8 cellular contexts compared by ENCODE assay signal in genomic region chrX:19840899-19841648, GRCh38. TPM values are rescaled to one million over a fixed set of nuclear protein-coding genes. Genes with fewer than 3 reads are reported as not detected.
DNase-seq lines count a peak whose midpoint lies in the region; ATAC-seq and TF ChIP-seq lines count a peak whose summit lies in the region.

No MANE protein-coding gene starts in this region.

- intact Hi-C loops in activated CD4-positive, alpha-beta T cell treated with anti-CD3 and anti-CD28 coated beads, Interleukin-2, amount 10 ng/mL, durations not matched to agents 24 days and 14 days (cut with micrococcal nuclease) = loop anchor here (1.0 to 5.0 kb wide), 5 partner anchors 43 to 159 kb away; no protein-coding TSS in a partner anchor
- intact Hi-C loops in naive thymus-derived CD4-positive, alpha-beta T cell (cut with micrococcal nuclease) = loop anchor here (1.0 to 5.0 kb wide), 9 partner anchors 7 to 94 kb away; partner anchors contain the start of gene SH3KBP1 (in 1 of the 2)
- intact Hi-C loops in uterus (cut with DNase I; ENCODE audit: low total_unique reads) = no loop called here

- H3K27ac ChIP-seq in naive thymus-derived CD4-positive, alpha-beta T cell (ENCODE audit: low read depth, low read length) = peak overlapping the region; percentile 32
- no peak overlapping the region for H3K27ac ChIP-seq in uterus

- no peaks in the 10 kb centered on the region for H3K27me3 Mint-ChIP-seq in activated CD4-positive, alpha-beta T cell treated with anti-CD3 and anti-CD28 coated beads, Interleukin-2, amount 10 ng/mL, durations not matched to agents 24 days and 14 days
- H3K27me3 Mint-ChIP-seq in naive thymus-derived CD4-positive, alpha-beta T cell = no peaks in the 10 kb centered on the region

- no peak for TF ChIP-seq CTCF in uterus (IDR thresholded peaks at IDR 0.05)

- CTCF ChIA-PET in naive thymus-derived CD4-positive, alpha-beta T cell (lab: Charles Lee) = interaction anchor here (1.6 kb wide), 1 partner anchor 102 kb away, joined by 4 read pairs; no protein-coding TSS in a partner anchor

- H3K36me3 ChIP-seq in naive thymus-derived CD4-positive, alpha-beta T cell (ENCODE audit: control insufficient read depth in 2 of 3, insufficient read depth in 3 of 3, low read length in 3 of 3) = no peaks in the 10 kb centered on the region
- H3K36me3 ChIP-seq in uterus = no peaks in the 10 kb centered on the region

- peaks cover 42% of the 10 kb centered on the region for H3K4me1 Mint-ChIP-seq in activated CD4-positive, alpha-beta T cell treated with anti-CD3 and anti-CD28 coated beads, Interleukin-2, amount 10 ng/mL, durations not matched to agents 24 days and 14 days
- peaks cover 20 to 75% (median 65%) of the 10 kb centered on the region in 7 donors for H3K4me1 Mint-ChIP-seq in naive thymus-derived CD4-positive, alpha-beta T cell

- no peak for TF ChIP-seq POLR2A in uterus (IDR thresholded peaks at IDR 0.05)

- H3K27ac Mint-ChIP-seq in activated CD4-positive, alpha-beta T cell treated with anti-CD3 and anti-CD28 coated beads, Interleukin-2, amount 10 ng/mL, durations not matched to agents 24 days and 14 days = peak overlapping the region; percentile 95
- peak overlapping the region; percentile 73 to 94 (median 88) for H3K27ac Mint-ChIP-seq in naive thymus-derived CD4-positive, alpha-beta T cell

- H3K9me3 Mint-ChIP-seq in activated CD4-positive, alpha-beta T cell treated with anti-CD3 and anti-CD28 coated beads, Interleukin-2, amount 10 ng/mL, durations not matched to agents 24 days and 14 days = peaks cover 10% of the 10 kb centered on the region
- peaks cover 0 to 8% (median 0%) of the 10 kb centered on the region in 11 donors for H3K9me3 Mint-ChIP-seq in naive thymus-derived CD4-positive, alpha-beta T cell

- H3K4me3 ChIP-seq in naive thymus-derived CD4-positive, alpha-beta T cell (ENCODE audit: low read length) = peak overlapping the region; percentile 11
- no peak overlapping the region for H3K4me3 ChIP-seq in uterus

- peak; percentile 58 for ATAC-seq in HG03442 (IDR thresholded peaks at IDR 0.05; ENCODE audit: unreplicated experiment)
- peak; percentile 87 for ATAC-seq in naive thymus-derived CD4-positive, alpha-beta T cell

- peaks cover 7 to 22% of the 10 kb centered on the region in 2 donors for H3K4me1 ChIP-seq in naive thymus-derived CD4-positive, alpha-beta T cell (ENCODE audit: control insufficient read depth in 2 of 2, insufficient read depth in 2 of 2, low read length in 2 of 2)
- H3K4me1 ChIP-seq in uterus = no peaks in the 10 kb centered on the region

- H3K27me3 ChIP-seq in naive thymus-derived CD4-positive, alpha-beta T cell (ENCODE audit: control insufficient read depth in 2 of 2, insufficient read depth in 2 of 2, low read length in 2 of 2) = no peaks in the 10 kb centered on the region
- H3K27me3 ChIP-seq in uterus = no peaks in the 10 kb centered on the region

- no peaks in the 10 kb centered on the region for H3K9me3 ChIP-seq in naive thymus-derived CD4-positive, alpha-beta T cell (ENCODE audit: control insufficient read depth in 2 of 3, low read length in 3 of 3)
- H3K9me3 ChIP-seq in uterus = no peaks in the 10 kb centered on the region

- peaks cover 15% of the 10 kb centered on the region for H3K36me3 Mint-ChIP-seq in activated CD4-positive, alpha-beta T cell treated with anti-CD3 and anti-CD28 coated beads, Interleukin-2, amount 10 ng/mL, durations not matched to agents 24 days and 14 days (ENCODE audit: low read depth)
- peaks cover 0 to 23% (median 0%) of the 10 kb centered on the region in 5 donors for H3K36me3 Mint-ChIP-seq in naive thymus-derived CD4-positive, alpha-beta T cell

- peak overlapping the region; percentile 75 for H3K4me3 Mint-ChIP-seq in activated CD4-positive, alpha-beta T cell treated with anti-CD3 and anti-CD28 coated beads, Interleukin-2, amount 10 ng/mL, durations not matched to agents 24 days and 14 days
- H3K4me3 Mint-ChIP-seq in naive thymus-derived CD4-positive, alpha-beta T cell = peak overlapping the region; percentile 22 to 87 (median 78)

- POLR2A ChIA-PET in naive thymus-derived CD4-positive, alpha-beta T cell (lab: Charles Lee) = interaction anchor here (0.6 to 2.5 kb wide), 9 partner anchors 8 to 105 kb away, joined by 3 to 20 read pairs (median 7); no protein-coding TSS in a partner anchor

- DNase-seq in activated gamma-delta T cell treated with Interleukin-2 at 50 U/mL for 16 hours (peak; percentile 17), activated gamma-delta T cell (lab: John Stamatoyannopoulos, UW) (no peak), DMS 273 (lab: John Stamatoyannopoulos, UW; ENCODE audit: unreplicated experiment) (no peak), epidermal melanocyte (ENCODE audit: insufficient read length, low spot score) (no peak), uterus (no peak)
- peak; percentile 85 for DNase-seq in activated CD4-positive, alpha-beta T cell treated with anti-CD3 and anti-CD28 coated beads, Interleukin-2, amount 10 ng/mL, durations not matched to agents 24 days and 14 days
- DNase-seq in naive thymus-derived CD4-positive, alpha-beta T cell = peak in 7 of 9 donors; percentile 12 to 48 (median 37)

RNA-seq across cellular contexts. Expression of gene SH3KBP1, which starts 46.3 kb away (rescaled TPM):
- 58.4 and 60.6 TPM in 2 replicates for total RNA-seq in activated CD4-positive, alpha-beta T cell treated with anti-CD3 and anti-CD28 coated beads, Interleukin-2, amount 10 ng/mL, durations not matched to agents 24 days and 14 days
- total RNA-seq in naive thymus-derived CD4-positive, alpha-beta T cell = 100 to 1,000 TPM; 103 to 130 (median 129) TPM
- polyA plus RNA-seq in naive thymus-derived CD4-positive, alpha-beta T cell = 100 to 1,000 TPM; 137 to 183 TPM
- 10 to 100 TPM in 3 of 4 donors, 1 to 10 TPM in 1; 2.0 to 26.5 (median 14.1) TPM for total RNA-seq in uterus

Comparison
In these comparisons a context has a peak if more than half of its experiments do, and no peak if none do; other contexts are left out.
1. DNase-seq: peak in activated gamma-delta T cell treated with Interleukin-2 at 50 U/mL for 16 hours (single experiment), activated CD4-positive, alpha-beta T cell treated with anti-CD3 and anti-CD28 coated beads, Interleukin-2, amount 10 ng/mL, durations not matched to agents 24 days and 14 days (single experiment) and naive thymus-derived CD4-positive, alpha-beta T cell (7 of 9); none in activated gamma-delta T cell (single experiment), DMS 273 (single experiment), epidermal melanocyte (single experiment) and uterus (0 of 2).